ENCODE assay signal across 15 cellular contexts in genomic region chr14:22433059-22433458, GRCh38.
DNase-seq lines count a peak whose midpoint lies in the region; ATAC-seq and TF ChIP-seq lines count a peak whose summit lies in the region.
"Had no signal": no experiment of that assay in that cellular context is flagged by ENCODE, and none has a peak within 500 bp of the region (broad histone marks: within the 10 kb centered on the region; RNA-seq: fewer than 3 reads in every experiment).

No MANE protein-coding gene starts in this region.

- H3K4me3 ChIP-seq in HEK293 (ENCODE audit: low read depth, low read length) (no peak overlapping the region), PC-9 (no peak overlapping the region; the same call in 1 of the 2 replicates), endodermal cell (ENCODE audit: low read length) (no peak overlapping the region)
- H3K4me3 ChIP-seq: gastrocnemius medialis, lung, sigmoid colon had no signal

- no peak for TF ChIP-seq CTCF in HEK293 (tag by site-specific recombination; IDR thresholded peaks at IDR 0.05)
- no peak for TF ChIP-seq CTCF in PC-9 (conservative IDR thresholded peaks at IDR 0.05)
- TF ChIP-seq CTCF in endodermal cell (conservative IDR thresholded peaks at IDR 0.05): no peak

- no peak overlapping the region for H3K4me3 Mint-ChIP-seq in endodermal cell
- no peak overlapping the region for H3K4me3 Mint-ChIP-seq in stimulated activated memory B cell treated with anti-CD40 and anti-IgM and Interleukin-4, amounts not matched to agents 10 μg/mL and 1 μg/mL and 100 μg/mL, for 72 hours
- no peak overlapping the region for H3K4me3 Mint-ChIP-seq in activated T-cell treated with anti-CD3 and anti-CD28 coated beads, Interleukin-2, amount 50 U/mL, for 24 hours
- H3K4me3 Mint-ChIP-seq: central memory CD8-positive, alpha-beta T cell; neural crest cell had no signal

- peaks cover 24% of the 10 kb centered on the region for H3F3A ChIP-seq in PC-9 (ENCODE audit: insufficient read depth, low read depth)

- H3K27ac ChIP-seq in HEK293 (ENCODE audit: extremely low read depth, low read depth, low read length) (peak overlapping the region; percentile 51; the same call in 1 of the 2 replicates), PC-9 (peak overlapping the region; percentile 100), endodermal cell (ENCODE audit: low read depth, low read length) (peak overlapping the region; percentile 76)
- H3K27ac ChIP-seq: gastrocnemius medialis had no signal

- DNase-seq in PC-9 (no peak), endodermal cell (peak; percentile 10), NOMO-1 treated with dmso at 0.1 percent for 144 hours (lab: John Stamatoyannopoulos, UW; ENCODE audit: unreplicated experiment) (no peak)
- no peak for DNase-seq in activated T-cell treated with anti-CD3 and anti-CD28 coated beads, Interleukin-2, amount 50 U/mL, for 24 hours
- DNase-seq: activated CD4-positive, alpha-beta T cell treated with anti-CD3 and anti-CD28 coated beads for 4 hours; sigmoid colon; T-helper 1 cell had no signal

- no peak overlapping the region for H3K27ac Mint-ChIP-seq in endodermal cell
- H3K27ac Mint-ChIP-seq in stimulated activated memory B cell treated with anti-CD40 and anti-IgM and Interleukin-4, amounts not matched to agents 10 μg/mL and 1 μg/mL and 100 μg/mL, for 72 hours: no peak overlapping the region
- H3K27ac Mint-ChIP-seq in activated T-cell treated with anti-CD3 and anti-CD28 coated beads, Interleukin-2, amount 50 U/mL, for 24 hours: no peak overlapping the region

- POLR2A ChIA-PET in HEK293 (lab: Yijun Ruan, JAX): no interaction called here
- POLR2A ChIA-PET in PC-9 (lab: Charles Lee; ENCODE audit: unreplicated experiment): interaction anchor here (0.6 kb wide), 2 partner anchors 11 to 497 kb away, joined by 3 to 8 read pairs; no protein-coding TSS in a partner anchor

- peaks cover 3% of the 10 kb centered on the region for H3K27me3 Mint-ChIP-seq in endodermal cell (ENCODE audit: insufficient read depth)
- H3K27me3 Mint-ChIP-seq in stimulated activated memory B cell treated with anti-CD40 and anti-IgM and Interleukin-4, amounts not matched to agents 10 μg/mL and 1 μg/mL and 100 μg/mL, for 72 hours: peaks cover 14% of the 10 kb centered on the region
- H3K27me3 Mint-ChIP-seq in activated T-cell treated with anti-CD3 and anti-CD28 coated beads, Interleukin-2, amount 50 U/mL, for 24 hours: no peaks in the 10 kb centered on the region
- H3K27me3 Mint-ChIP-seq: central memory CD8-positive, alpha-beta T cell had no signal

- H3K79me2 ChIP-seq in PC-9 (ENCODE audit: low read depth): no peaks in the 10 kb centered on the region

- H3K36me3 ChIP-seq in HEK293 (ENCODE audit: control insufficient read depth in 2 of 2, insufficient read depth in 1 of 2, low read length in 2 of 2): no peaks in the 10 kb centered on the region
- H3K36me3 ChIP-seq in PC-9 (ENCODE audit: low read depth): no peaks in the 10 kb centered on the region
- no peaks in the 10 kb centered on the region for H3K36me3 ChIP-seq in endodermal cell (ENCODE audit: control insufficient read depth, insufficient read depth, low read length)
- H3K36me3 ChIP-seq: gastrocnemius medialis, sigmoid colon had no signal

- intact Hi-C loops in PC-9 (cut with micrococcal nuclease; ENCODE audit: unreplicated experiment): no loop called here

- peak overlapping the region; percentile 66 for H3K4me2 ChIP-seq in PC-9

- BruUV-seq in PC-9 (replicated peaks; lab: Mats Ljungman, UMichigan): no TSS peak

- H3K9me2 ChIP-seq in PC-9 (ENCODE audit: insufficient read depth): no peaks in the 10 kb centered on the region

- H3K4me1 Mint-ChIP-seq in endodermal cell: peaks cover 8% of the 10 kb centered on the region
- H3K4me1 Mint-ChIP-seq in stimulated activated memory B cell treated with anti-CD40 and anti-IgM and Interleukin-4, amounts not matched to agents 10 μg/mL and 1 μg/mL and 100 μg/mL, for 72 hours: peaks cover 24% of the 10 kb centered on the region
- H3K4me1 Mint-ChIP-seq in activated T-cell treated with anti-CD3 and anti-CD28 coated beads, Interleukin-2, amount 50 U/mL, for 24 hours (ENCODE audit: low read depth): no peaks in the 10 kb centered on the region
- H3K4me1 Mint-ChIP-seq: central memory CD8-positive, alpha-beta T cell had no signal

- no peaks in the 10 kb centered on the region for H3K9me3 Mint-ChIP-seq in endodermal cell
- no peaks in the 10 kb centered on the region for H3K9me3 Mint-ChIP-seq in stimulated activated memory B cell treated with anti-CD40 and anti-IgM and Interleukin-4, amounts not matched to agents 10 μg/mL and 1 μg/mL and 100 μg/mL, for 72 hours
- no peaks in the 10 kb centered on the region for H3K9me3 Mint-ChIP-seq in activated T-cell treated with anti-CD3 and anti-CD28 coated beads, Interleukin-2, amount 50 U/mL, for 24 hours
- H3K9me3 Mint-ChIP-seq: central memory CD8-positive, alpha-beta T cell; neural crest cell had no signal

- peaks cover 22% of the 10 kb centered on the region for H3K4me1 ChIP-seq in HEK293 (ENCODE audit: control insufficient read depth, insufficient read depth, low read length)
- H3K4me1 ChIP-seq in PC-9 (replicated peaks; ENCODE audit: insufficient read depth): peaks cover 46% of the 10 kb centered on the region
- no peaks in the 10 kb centered on the region for H3K4me1 ChIP-seq in endodermal cell (ENCODE audit: control insufficient read depth, insufficient read depth, low read length)

- ATAC-seq in stimulated activated memory B cell treated with anti-CD40 and anti-IgM and Interleukin-4, amounts not matched to agents 10 μg/mL and 1 μg/mL and 100 μg/mL, for 72 hours: peak; percentile 37
- ATAC-seq in GM21737 (IDR thresholded peaks at IDR 0.05; ENCODE audit: unreplicated experiment): no peak
- no peak for ATAC-seq in HG03460 (IDR thresholded peaks at IDR 0.05; ENCODE audit: unreplicated experiment)

- H3K36me3 Mint-ChIP-seq in endodermal cell (ENCODE audit: low read depth): no peaks in the 10 kb centered on the region
- no peaks in the 10 kb centered on the region for H3K36me3 Mint-ChIP-seq in stimulated activated memory B cell treated with anti-CD40 and anti-IgM and Interleukin-4, amounts not matched to agents 10 μg/mL and 1 μg/mL and 100 μg/mL, for 72 hours
- H3K36me3 Mint-ChIP-seq in activated T-cell treated with anti-CD3 and anti-CD28 coated beads, Interleukin-2, amount 50 U/mL, for 24 hours (ENCODE audit: low read depth): no peaks in the 10 kb centered on the region

- 76 to 90% methylated on average over 2 to 4 of the region's 4 CpGs for WGBS in endodermal cell (ENCODE audit: insufficient coverage in 1 of 2, insufficient read length in 1 of 2), 2 experiments

- H2AFZ ChIP-seq in PC-9: no peak overlapping the region

- CTCF ChIA-PET in HEK293 (lab: Yijun Ruan, JAX): interaction anchor here (1.0 to 1.2 kb wide), 2 partner anchors 12 to 15 kb away, joined by 3 to 6 read pairs; no protein-coding TSS in a partner anchor
- CTCF ChIA-PET in PC-9 (lab: Charles Lee): no interaction called here

- no peaks in the 10 kb centered on the region for H3K27me3 ChIP-seq in PC-9 (ENCODE audit: insufficient read depth, low read depth)
- peaks cover 18% of the 10 kb centered on the region for H3K27me3 ChIP-seq in endodermal cell (ENCODE audit: control insufficient read depth, insufficient read depth, low read length, poor library complexity, severe bottlenecking)
- H3K27me3 ChIP-seq: gastrocnemius medialis, sigmoid colon had no signal

- H4K20me1 ChIP-seq in PC-9 (ENCODE audit: insufficient read depth): no peaks in the 10 kb centered on the region

- H3K9ac ChIP-seq in endodermal cell (ENCODE audit: extremely low read depth, low read length, poor library complexity, severe bottlenecking): no peak overlapping the region

- no peaks in the 10 kb centered on the region; the same call in 1 of the 2 replicates for H3K9me3 ChIP-seq in HEK293 (ENCODE audit: control insufficient read depth, insufficient read depth, low read depth, low read length)
- H3K9me3 ChIP-seq in PC-9 (ENCODE audit: insufficient read depth, low read depth): no peaks in the 10 kb centered on the region
- no peaks in the 10 kb centered on the region for H3K9me3 ChIP-seq in endodermal cell (ENCODE audit: control insufficient read depth, low read length)
- H3K9me3 ChIP-seq: gastrocnemius medialis, sigmoid colon had no signal

TF ChIP-seq in HEK293, 187 proteins besides CTCF, POLR2A, EP300 and RAD21:
- TF ChIP-seq ZNF335 (tag by site-specific recombination; conservative IDR thresholded peaks at IDR 0.05) (no peak), PRDM10 (tag by site-specific recombination; IDR thresholded peaks at IDR 0.05) (peak; percentile 62)
